1 cellular context compared by ENCODE assay signal in the genomic region with DNA sequence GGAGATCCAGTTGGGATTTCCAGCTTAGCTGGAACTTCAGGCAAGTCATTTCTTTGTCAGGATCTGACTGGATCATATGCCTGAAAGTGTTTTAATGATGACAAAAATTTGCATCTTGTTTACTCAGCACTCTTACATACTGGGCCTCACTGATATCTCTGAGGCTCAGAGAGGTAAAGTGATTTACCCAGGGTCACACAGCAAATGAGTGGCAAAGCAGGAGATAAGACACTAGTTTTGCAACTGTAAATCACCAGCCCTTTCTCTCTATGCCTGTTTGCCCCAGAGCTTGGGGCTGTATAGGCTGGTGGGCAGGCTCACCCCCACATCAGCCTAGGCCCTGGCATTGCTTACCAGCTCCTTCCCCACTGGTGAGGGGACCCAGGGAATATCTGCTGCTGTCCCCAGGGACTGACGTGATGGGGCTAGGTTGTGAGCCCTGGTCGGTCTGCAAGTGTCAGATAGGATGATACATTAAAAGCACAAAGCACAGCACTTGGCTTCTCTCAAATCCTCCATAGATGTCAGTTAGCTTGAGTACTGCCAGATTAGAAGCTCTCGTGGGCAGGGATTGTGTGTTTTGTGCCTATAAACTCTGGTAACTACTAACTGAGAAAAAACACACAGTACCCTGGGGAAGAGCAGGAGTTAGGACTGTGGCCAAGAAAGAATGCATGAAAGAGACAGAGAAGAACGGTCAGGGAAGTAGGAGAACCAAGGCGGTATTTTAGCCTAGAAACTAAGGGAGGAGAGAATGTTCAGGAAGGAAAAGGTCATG.
TF ChIP-seq lines count a peak whose summit lies in the region.

No MANE protein-coding gene starts in this region.

TF ChIP-seq in H1, 55 proteins besides CTCF, POLR2A, EP300 and RAD21:
- TF ChIP-seq CEBPB (IDR thresholded peaks at IDR 0.05; ENCODE audit: low read depth, low read length) (no peak), KDM1A (IDR thresholded peaks at IDR 0.05; ENCODE audit: borderline replicate concordance, low read length) (peak; percentile 45; the same call in 1 of the 2 replicates)
